1 cellular context compared by ENCODE assay signal in genomic region chr6:33803571-33804053, GRCh38.
TF ChIP-seq lines count a peak whose summit lies in the region.

MLN (minus strand) TSS chr6:33804003; CDS start chr6:33801163, 2,840 bp downstream.

TF ChIP-seq in H1, 55 proteins besides CTCF, POLR2A, EP300 and RAD21:
- TF ChIP-seq CHD7 (IDR thresholded peaks at IDR 0.05; ENCODE audit: insufficient replicate concordance, low read length), result no peak
- no peak for TF ChIP-seq KDM4A (IDR thresholded peaks at IDR 0.05; ENCODE audit: low read depth, low read length, severe bottlenecking)
- TF ChIP-seq BRCA1 (IDR thresholded peaks at IDR 0.05; ENCODE audit: low read depth, low read length), result no peak
- TF ChIP-seq ZNF274 (IDR thresholded peaks at IDR 0.05; ENCODE audit: borderline replicate concordance, extremely low read depth, low read length), result no peak
- no peak for TF ChIP-seq BACH1 (IDR thresholded peaks at IDR 0.05; ENCODE audit: low read length)
- no peak for TF ChIP-seq CHD2 (IDR thresholded peaks at IDR 0.05; ENCODE audit: low read length)
- no peak for TF ChIP-seq TBP (IDR thresholded peaks at IDR 0.05; ENCODE audit: low read depth, low read length)
- TF ChIP-seq RXRA (IDR thresholded peaks at IDR 0.05; ENCODE audit: insufficient read depth, low read depth, low read length), result no peak
- no peak for TF ChIP-seq JUN (IDR thresholded peaks at IDR 0.05; ENCODE audit: low read depth, low read length)
- TF ChIP-seq CBX8 (IDR thresholded peaks at IDR 0.05; ENCODE audit: borderline replicate concordance, low read depth, low read length), result no peak
- TF ChIP-seq TEAD4 (IDR thresholded peaks at IDR 0.05; ENCODE audit: low read depth, low read length), result no peak
- no peak for TF ChIP-seq NANOG (IDR thresholded peaks at IDR 0.05; ENCODE audit: insufficient read depth, low read depth, low read length, poor library complexity, severe bottlenecking)
- no peak for TF ChIP-seq SP1 (IDR thresholded peaks at IDR 0.05; ENCODE audit: low read depth, low read length)
- TF ChIP-seq TAF7 (optimal IDR thresholded peaks at IDR 0.05; ENCODE audit: borderline replicate concordance, low read depth, low read length), result no peak
